27 cellular contexts compared by ENCODE assay signal in the genomic region with DNA sequence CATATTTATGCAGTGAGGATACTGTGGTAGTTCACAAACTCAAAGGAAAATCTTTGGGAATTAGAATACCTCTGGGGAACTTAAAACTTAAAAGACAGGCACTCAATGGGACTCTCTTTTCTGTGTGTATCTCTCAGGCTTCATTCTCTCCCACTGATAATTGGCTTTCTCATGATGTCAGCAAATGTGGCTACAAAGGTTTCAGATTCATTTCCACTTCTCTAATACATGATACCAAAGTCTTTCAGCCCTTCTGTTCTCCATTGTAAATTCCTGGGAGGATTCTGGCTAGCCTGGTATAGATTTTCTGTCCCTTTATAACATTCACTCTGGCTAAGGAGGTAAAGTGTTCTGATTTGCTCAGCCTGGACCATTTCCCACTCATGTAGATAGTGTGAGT.
"Had no signal": no experiment of that assay in that cellular context is flagged by ENCODE, and none has a peak within 500 bp of the region (broad histone marks: within the 10 kb centered on the region; RNA-seq: fewer than 3 reads in every experiment).

No MANE protein-coding gene starts in this region.

- ATAC-seq: activated CD4-positive, CD25-positive, alpha-beta regulatory T cell treated with anti-CD3 and anti-CD28 coated beads, Interleukin-2, amount 50 U/mL, for 24 hours; body of pancreas; left lung; natural killer cell; stimulated activated effector memory CD8-positive, alpha-beta T cell treated with anti-CD3 and anti-CD28 coated beads, Interleukin-12 subunit alpha, Interleukin-12 subunit beta, amount 100 ng/mL, for 72 hours had no signal

- H3K4me1 ChIP-seq: adrenal gland, body of pancreas, colonic mucosa, left lung, sigmoid colon, upper lobe of left lung, vagina had no signal

- H3K4me3 ChIP-seq: adrenal gland, body of pancreas, colonic mucosa, left lung, lung, sigmoid colon, upper lobe of left lung, vagina had no signal

- H3K36me3 ChIP-seq: adrenal gland, colonic mucosa, left lung, neutrophil, sigmoid colon, upper lobe of left lung, vagina, WERI-Rb-1 had no signal

- DNase-seq: activated CD4-positive, alpha-beta T cell treated with anti-CD3 and anti-CD28 coated beads for 48 hours; activated CD4-positive, alpha-beta T cell treated with anti-CD3 and anti-CD28 coated beads, Interleukin-2, amount 50 U/mL, for 48 hours; activated CD8-positive, alpha-beta memory T cell treated with anti-CD3 and anti-CD28 coated beads for 24 hours; activated effector memory CD4-positive, alpha-beta T cell treated with Interleukin-2 at 50 U/mL for 16 hours; activated naive CD4-positive, alpha-beta T cell treated with anti-CD3 and anti-CD28 coated beads for 36 hours; activated naive CD8-positive, alpha-beta T cell treated with anti-CD3 and anti-CD28 coated beads for 36 hours; adrenal gland; aorta; body of pancreas; cerebellar nuclear complex; colonic mucosa; effector CD8-positive, alpha-beta T cell; left lung; mesendoderm; natural killer cell; sigmoid colon; small intestine; stimulated activated CD4-positive, alpha-beta T cell treated with anti-CD3 and anti-CD28 coated beads, Interleukin-4, amount 100 ng/mL, for 24 hours; substantia nigra; upper lobe of left lung; WERI-Rb-1 had no signal

- H3K27ac ChIP-seq: adrenal gland, body of pancreas, colonic mucosa, left lung, neutrophil, sigmoid colon, upper lobe of left lung, vagina, WERI-Rb-1 had no signal

- FAIRE-seq: frontal cortex, small intestine had no signal

- H3K9me3 ChIP-seq: adrenal gland, body of pancreas, left lung, neutrophil, sigmoid colon, upper lobe of left lung, vagina had no signal

- H3K27me3 ChIP-seq: adrenal gland, body of pancreas, colonic mucosa, left lung, neutrophil, sigmoid colon, upper lobe of left lung, vagina had no signal
